Comparison of ENCODE assay signal across 1 cellular context in the genomic region with DNA sequence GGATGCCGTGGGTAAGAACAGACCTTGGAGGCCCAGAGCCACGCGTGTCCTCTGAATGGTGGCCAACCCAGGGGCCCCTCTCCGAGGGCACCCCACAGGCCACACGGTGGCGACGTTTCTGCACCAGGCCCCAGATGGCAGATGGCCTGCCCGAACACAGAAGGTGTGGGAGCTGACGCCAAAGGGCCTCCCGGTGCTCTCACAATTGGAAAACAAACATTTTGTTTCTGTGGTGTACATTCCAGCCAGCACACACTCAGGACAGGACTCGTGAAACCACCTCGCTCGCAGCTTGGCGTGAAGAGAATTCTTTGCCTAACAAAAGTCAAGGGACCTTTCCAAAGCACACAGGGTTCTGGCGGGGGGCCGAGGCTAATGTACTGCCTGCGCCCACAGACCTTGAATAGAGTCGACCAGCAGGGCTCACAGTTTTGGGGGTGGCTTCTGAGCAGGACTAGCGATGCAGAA.
TF ChIP-seq lines count a peak whose summit lies in the region.

No MANE protein-coding gene starts in this region.

TF ChIP-seq in GM23338, 12 proteins besides CTCF, POLR2A, EP300 and RAD21 (continued from another document):
- TF ChIP-seq, protein P1, sequence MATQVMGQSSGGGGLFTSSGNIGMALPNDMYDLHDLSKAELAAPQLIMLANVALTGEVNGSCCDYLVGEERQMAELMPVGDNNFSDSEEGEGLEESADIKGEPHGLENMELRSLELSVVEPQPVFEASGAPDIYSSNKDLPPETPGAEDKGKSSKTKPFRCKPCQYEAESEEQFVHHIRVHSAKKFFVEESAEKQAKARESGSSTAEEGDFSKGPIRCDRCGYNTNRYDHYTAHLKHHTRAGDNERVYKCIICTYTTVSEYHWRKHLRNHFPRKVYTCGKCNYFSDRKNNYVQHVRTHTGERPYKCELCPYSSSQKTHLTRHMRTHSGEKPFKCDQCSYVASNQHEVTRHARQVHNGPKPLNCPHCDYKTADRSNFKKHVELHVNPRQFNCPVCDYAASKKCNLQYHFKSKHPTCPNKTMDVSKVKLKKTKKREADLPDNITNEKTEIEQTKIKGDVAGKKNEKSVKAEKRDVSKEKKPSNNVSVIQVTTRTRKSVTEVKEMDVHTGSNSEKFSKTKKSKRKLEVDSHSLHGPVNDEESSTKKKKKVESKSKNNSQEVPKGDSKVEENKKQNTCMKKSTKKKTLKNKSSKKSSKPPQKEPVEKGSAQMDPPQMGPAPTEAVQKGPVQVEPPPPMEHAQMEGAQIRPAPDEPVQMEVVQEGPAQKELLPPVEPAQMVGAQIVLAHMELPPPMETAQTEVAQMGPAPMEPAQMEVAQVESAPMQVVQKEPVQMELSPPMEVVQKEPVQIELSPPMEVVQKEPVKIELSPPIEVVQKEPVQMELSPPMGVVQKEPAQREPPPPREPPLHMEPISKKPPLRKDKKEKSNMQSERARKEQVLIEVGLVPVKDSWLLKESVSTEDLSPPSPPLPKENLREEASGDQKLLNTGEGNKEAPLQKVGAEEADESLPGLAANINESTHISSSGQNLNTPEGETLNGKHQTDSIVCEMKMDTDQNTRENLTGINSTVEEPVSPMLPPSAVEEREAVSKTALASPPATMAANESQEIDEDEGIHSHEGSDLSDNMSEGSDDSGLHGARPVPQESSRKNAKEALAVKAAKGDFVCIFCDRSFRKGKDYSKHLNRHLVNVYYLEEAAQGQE (IDR thresholded peaks at IDR 0.05; ENCODE audit: unreplicated experiment): no peak
- TF ChIP-seq NANOG (IDR thresholded peaks at IDR 0.05; ENCODE audit: borderline replicate concordance): no peak
